ENCODE assay signal across 11 cellular contexts in the genomic region with DNA sequence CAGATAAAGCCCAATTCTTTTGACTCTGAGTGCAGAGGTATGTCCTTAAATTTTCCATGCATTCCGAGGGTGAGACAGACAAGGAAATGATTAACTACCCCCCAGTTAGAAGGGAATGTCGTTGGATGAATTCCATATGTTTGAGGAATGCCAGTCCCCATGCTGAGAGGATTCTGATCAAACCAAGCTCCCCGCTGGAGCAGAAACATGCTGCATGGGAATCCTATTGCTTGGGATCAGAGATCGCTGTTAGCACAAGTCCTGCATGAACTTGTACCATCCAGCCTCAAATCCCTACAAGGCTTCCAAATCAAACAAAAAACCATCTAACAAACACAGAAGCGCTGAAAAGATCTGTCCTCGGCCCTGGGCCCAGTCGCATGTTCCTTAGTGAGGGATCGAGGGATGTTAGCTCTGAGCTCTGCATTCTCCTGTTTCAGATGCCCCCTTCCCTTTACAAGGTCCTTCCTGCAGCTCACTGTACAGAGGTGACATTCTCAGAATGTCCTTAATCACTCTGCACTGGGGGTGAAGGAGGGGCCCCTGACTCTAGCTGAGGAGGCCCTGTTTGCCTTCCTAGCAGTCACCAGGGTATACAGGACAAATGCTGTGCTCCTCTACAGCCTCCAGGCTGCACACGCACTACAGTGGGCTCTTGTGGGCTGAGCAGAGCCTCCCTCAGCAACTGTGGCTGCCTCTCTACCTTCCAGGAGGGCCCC.
A peak's percentile ranks its signal among the peaks of the same experiment; 100 is the strongest.
DNase-seq lines count a peak whose midpoint lies in the region; ATAC-seq and TF ChIP-seq lines count a peak whose summit lies in the region.
"Had no signal": no experiment of that assay in that cellular context is flagged by ENCODE, and none has a peak within 500 bp of the region (broad histone marks: within the 10 kb centered on the region; RNA-seq: fewer than 3 reads in every experiment).

No MANE protein-coding gene starts in this region.

- intact Hi-C loops in activated naive CD4-positive, alpha-beta T cell treated with anti-CD3 and anti-CD28 coated beads for 36 hours (cut with micrococcal nuclease) = no loop called here

- H3K27me3 ChIP-seq in GM23248 (replicated peaks; ENCODE audit: insufficient read depth) = no peaks in the 10 kb centered on the region

- WGBS in GM23248 (ENCODE audit: low coverage in 1 of 2, low lambda C conversion rate in 2 of 2, missing lambda C conversion rate in 2 of 2), 2 experiments = 70 to 71% methylated on average over 9 of the region's 9 CpGs

- H3K4me1 ChIP-seq in GM23248 (ENCODE audit: insufficient read depth) = peaks cover 6% of the 10 kb centered on the region; the same call in 1 of the 2 replicates

- H3K4me1 Mint-ChIP-seq in activated naive CD4-positive, alpha-beta T cell treated with anti-CD3 and anti-CD28 coated beads for 36 hours (ENCODE audit: low read depth) = no peaks in the 10 kb centered on the region

- CTCF ChIA-PET in activated naive CD4-positive, alpha-beta T cell treated with anti-CD3 and anti-CD28 coated beads for 36 hours (lab: Charles Lee) = interaction anchor here (0.6 to 1.2 kb wide), 2 partner anchors 12 to 253 kb away, joined by 3 read pairs; no protein-coding TSS in a partner anchor

- no peaks in the 10 kb centered on the region for H3K9me3 Mint-ChIP-seq in activated naive CD4-positive, alpha-beta T cell treated with anti-CD3 and anti-CD28 coated beads for 36 hours

- in situ Hi-C loops in GM23248 (cut with MboI) = no loop called here

- H3K27ac ChIP-seq in GM23248 = no peak overlapping the region

- no peaks in the 10 kb centered on the region for H3K9me3 ChIP-seq in GM23248 (ENCODE audit: low read depth)

- H3K4me3 ChIP-seq in GM23248 = no peak overlapping the region

- peak overlapping the region; percentile 39 for H3K4me2 ChIP-seq in GM23248 (ENCODE audit: unreplicated experiment)

- peaks cover 7% of the 10 kb centered on the region; the same call in 1 of the 2 replicates for H3F3A ChIP-seq in GM23248 (ENCODE audit: insufficient read depth)

- no peaks in the 10 kb centered on the region for H3K27me3 Mint-ChIP-seq in activated naive CD4-positive, alpha-beta T cell treated with anti-CD3 and anti-CD28 coated beads for 36 hours (ENCODE audit: low read depth)

- no peaks in the 10 kb centered on the region for H3K9me2 ChIP-seq in GM23248 (ENCODE audit: insufficient read depth)

- ATAC-seq in SK-N-SH treated with all-trans-retinoic acid at 6 μM for 48 hours (peak; percentile 86), HG03135 (IDR thresholded peaks at IDR 0.05; ENCODE audit: unreplicated experiment) (no peak)

- no peak overlapping the region for H2AFZ ChIP-seq in GM23248

- H3K79me2 ChIP-seq in GM23248 (ENCODE audit: insufficient read depth) = no peaks in the 10 kb centered on the region

- no peaks in the 10 kb centered on the region for H3K36me3 Mint-ChIP-seq in activated naive CD4-positive, alpha-beta T cell treated with anti-CD3 and anti-CD28 coated beads for 36 hours (ENCODE audit: low read depth)

- DNase-seq in GM23248 = peak; percentile 8
- DNase-seq in foreskin melanocyte = peak; percentile 59
- DNase-seq in renal cortical epithelial cell (ENCODE audit: low read depth) = peak; percentile 92
- no peak for DNase-seq in activated naive CD4-positive, alpha-beta T cell treated with anti-CD3 and anti-CD28 coated beads for 36 hours
- DNase-seq in activated CD4-positive, CD25-positive, alpha-beta regulatory T cell treated with anti-CD3 and anti-CD28 coated beads, Interleukin-2, amount 50 U/mL, for 72 hours = no peak
- DNase-seq in NK-92 treated with Interleukin-12 subunit alpha and Interleukin-12 subunit beta, amount 100 ng/mL, for 24 hours (lab: John Stamatoyannopoulos, UW) = no peak
- DNase-seq: DND-41; effector memory CD4-positive, alpha-beta T cell; NCI-H1694 had no signal

- no peak overlapping the region for H3K4me3 Mint-ChIP-seq in activated naive CD4-positive, alpha-beta T cell treated with anti-CD3 and anti-CD28 coated beads for 36 hours

- no peaks in the 10 kb centered on the region for H4K20me1 ChIP-seq in GM23248 (ENCODE audit: insufficient read depth)

- no peak overlapping the region for H3K27ac Mint-ChIP-seq in activated naive CD4-positive, alpha-beta T cell treated with anti-CD3 and anti-CD28 coated beads for 36 hours

- no peaks in the 10 kb centered on the region for H3K36me3 ChIP-seq in GM23248 (ENCODE audit: low read depth)

- H3K9ac ChIP-seq in GM23248 = no peak overlapping the region

TF ChIP-seq in SK-N-SH treated with all-trans-retinoic acid at 6 μM for 48 hours, 23 proteins besides CTCF, POLR2A, EP300 and RAD21:
- no peak for TF ChIP-seq RARB (CRISPR knock-in tag; IDR thresholded peaks at IDR 0.05)
- TF ChIP-seq, protein P1, sequence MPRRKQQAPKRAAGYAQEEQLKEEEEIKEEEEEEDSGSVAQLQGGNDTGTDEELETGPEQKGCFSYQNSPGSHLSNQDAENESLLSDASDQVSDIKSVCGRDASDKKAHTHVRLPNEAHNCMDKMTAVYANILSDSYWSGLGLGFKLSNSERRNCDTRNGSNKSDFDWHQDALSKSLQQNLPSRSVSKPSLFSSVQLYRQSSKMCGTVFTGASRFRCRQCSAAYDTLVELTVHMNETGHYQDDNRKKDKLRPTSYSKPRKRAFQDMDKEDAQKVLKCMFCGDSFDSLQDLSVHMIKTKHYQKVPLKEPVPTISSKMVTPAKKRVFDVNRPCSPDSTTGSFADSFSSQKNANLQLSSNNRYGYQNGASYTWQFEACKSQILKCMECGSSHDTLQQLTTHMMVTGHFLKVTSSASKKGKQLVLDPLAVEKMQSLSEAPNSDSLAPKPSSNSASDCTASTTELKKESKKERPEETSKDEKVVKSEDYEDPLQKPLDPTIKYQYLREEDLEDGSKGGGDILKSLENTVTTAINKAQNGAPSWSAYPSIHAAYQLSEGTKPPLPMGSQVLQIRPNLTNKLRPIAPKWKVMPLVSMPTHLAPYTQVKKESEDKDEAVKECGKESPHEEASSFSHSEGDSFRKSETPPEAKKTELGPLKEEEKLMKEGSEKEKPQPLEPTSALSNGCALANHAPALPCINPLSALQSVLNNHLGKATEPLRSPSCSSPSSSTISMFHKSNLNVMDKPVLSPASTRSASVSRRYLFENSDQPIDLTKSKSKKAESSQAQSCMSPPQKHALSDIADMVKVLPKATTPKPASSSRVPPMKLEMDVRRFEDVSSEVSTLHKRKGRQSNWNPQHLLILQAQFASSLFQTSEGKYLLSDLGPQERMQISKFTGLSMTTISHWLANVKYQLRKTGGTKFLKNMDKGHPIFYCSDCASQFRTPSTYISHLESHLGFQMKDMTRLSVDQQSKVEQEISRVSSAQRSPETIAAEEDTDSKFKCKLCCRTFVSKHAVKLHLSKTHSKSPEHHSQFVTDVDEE (CRISPR knock-in tag; IDR thresholded peaks at IDR 0.05) = peak; percentile 79; the same call in 1 of the 2 replicates
- peak; percentile 75 for TF ChIP-seq ISL1 (CRISPR knock-in tag; IDR thresholded peaks at IDR 0.05)
- peak; percentile 69; the same call in 1 of the 2 replicates for TF ChIP-seq CSDC2 (CRISPR knock-in tag; IDR thresholded peaks at IDR 0.05)
- peak; percentile 88 for TF ChIP-seq OSR1 (CRISPR knock-in tag; IDR thresholded peaks at IDR 0.05)
- TF ChIP-seq ZNF8 (CRISPR knock-in tag; IDR thresholded peaks at IDR 0.05) = no peak
- peak; percentile 10; the same call in 1 of the 2 replicates for TF ChIP-seq TCF4 (CRISPR knock-in tag; IDR thresholded peaks at IDR 0.05; ENCODE audit: borderline replicate concordance)
- TF ChIP-seq SNAI2 (CRISPR knock-in tag; IDR thresholded peaks at IDR 0.05) = no peak

Comparison
In these comparisons a context has a peak if more than half of its experiments do, and no peak if none do; other contexts are left out.
1. DNase-seq: peak in GM23248 (single experiment), foreskin melanocyte (single experiment) and renal cortical epithelial cell (single experiment); none in activated naive CD4-positive, alpha-beta T cell treated with anti-CD3 and anti-CD28 coated beads for 36 hours (single experiment), activated CD4-positive, CD25-positive, alpha-beta regulatory T cell treated with anti-CD3 and anti-CD28 coated beads, Interleukin-2, amount 50 U/mL, for 72 hours (single experiment) and NK-92 treated with Interleukin-12 subunit alpha and Interleukin-12 subunit beta, amount 100 ng/mL, for 24 hours (single experiment).